Comparison of ENCODE assay signal across 8 cellular contexts in the genomic region with DNA sequence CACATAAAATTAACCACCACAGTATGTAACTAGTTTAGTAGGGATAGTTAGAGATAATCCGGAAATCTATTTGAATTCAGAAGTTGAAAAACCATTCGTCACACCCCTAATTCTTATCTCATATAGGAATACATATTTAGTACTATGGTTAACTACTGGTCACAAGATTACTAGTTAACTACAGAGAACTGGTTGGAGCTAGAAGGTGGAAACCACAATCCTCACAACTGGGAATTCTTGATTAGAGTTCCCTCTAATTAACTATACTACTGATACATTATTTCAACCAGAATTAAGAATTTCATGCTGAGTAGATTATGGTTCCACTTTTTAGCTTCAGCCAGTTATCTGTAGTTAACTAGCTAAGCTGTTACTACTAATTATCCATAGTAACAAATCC.
"Had no signal": no experiment of that assay in that cellular context is flagged by ENCODE, and none has a peak within 500 bp of the region (broad histone marks: within the 10 kb centered on the region; RNA-seq: fewer than 3 reads in every experiment).

No MANE protein-coding gene starts in this region.

- DNase-seq: IMR-90, KBM-7, KG1 had no signal

- H3K27ac ChIP-seq: HL-60, KMS-11 had no signal

- FAIRE-seq: HepG2, HTR-8/SVneo had no signal

- H3K9ac ChIP-seq: KMS-11 had no signal

- H3K4me3 Mint-ChIP-seq: IgD-negative memory B cell had no signal

- H3K9me3 Mint-ChIP-seq: IgD-negative memory B cell had no signal

- H3K27ac Mint-ChIP-seq: IgD-negative memory B cell had no signal

- H3K4me2 ChIP-seq: KMS-11 had no signal

- ATAC-seq: HepG2 had no signal

- H3K4me1 Mint-ChIP-seq: IgD-negative memory B cell had no signal
